Comparison of ENCODE assay signal across 14 cellular contexts in genomic region chr7:6481445-6481844, GRCh38. TPM values are rescaled to one million over a fixed set of nuclear protein-coding genes. Genes with fewer than 3 reads are reported as not detected.
DNase-seq lines count a peak whose midpoint lies in the region; ATAC-seq and TF ChIP-seq lines count a peak whose summit lies in the region.
"Had no signal": no experiment of that assay in that cellular context is flagged by ENCODE, and none has a peak within 500 bp of the region (broad histone marks: within the 10 kb centered on the region; RNA-seq: fewer than 3 reads in every experiment).

No MANE protein-coding gene starts in this region.

- no peak overlapping the region; the same call in 1 of the 3 replicates for H3K4me3 Mint-ChIP-seq in GM23338
- peak overlapping the region; percentile 39 to 91 (median 52) for H3K4me3 Mint-ChIP-seq in naive thymus-derived CD8-positive, alpha-beta T cell

- CTCF ChIA-PET in AG04450 (lab: Charles Lee) = no interaction called here

- no peak overlapping the region for H2AFZ ChIP-seq in GM23338

- H3K4me1 ChIP-seq in GM23338 (ENCODE audit: insufficient read depth) (peaks cover 10% of the 10 kb centered on the region; the same call in 1 of the 2 replicates), adipocyte (ENCODE audit: control insufficient read depth, insufficient read depth, low read length) (peaks cover 57% of the 10 kb centered on the region)

- H3K79me2 ChIP-seq in GM23338 (replicated peaks; ENCODE audit: insufficient read depth) = peaks cover 70% of the 10 kb centered on the region

- DNase-seq in AG04450 (ENCODE audit: low read depth, low spot score) (no peak), GM23338 (ENCODE audit: low spot score) (no peak), adipocyte (ENCODE audit: low read depth) (no peak), 8988T (no peak), NCI-H2196 treated with DMSO at 0.1 percent for 48 hours (lab: John Stamatoyannopoulos, UW; ENCODE audit: unreplicated experiment) (no peak), GM19240 (ENCODE audit: insufficient read length, low spot score) (no peak)
- DNase-seq in naive thymus-derived CD8-positive, alpha-beta T cell = no peak
- DNase-seq: effector CD8-positive, alpha-beta T cell; EL; NCI-H146; NK-92 treated with Interleukin-12 subunit alpha and Interleukin-12 subunit beta, amount 100 ng/mL, for 24 hours; stimulated activated naive CD4-positive, alpha-beta T cell treated with Interleukin-2 at 50 U/mL for 16 hours; T-helper 9 cell had no signal

- H3K36me3 Mint-ChIP-seq in GM23338 (ENCODE audit: low read depth) = peaks cover 12% of the 10 kb centered on the region
- H3K36me3 Mint-ChIP-seq in naive thymus-derived CD8-positive, alpha-beta T cell = peaks cover 0 to 26% (median 0%) of the 10 kb centered on the region in 3 donors

- peaks cover 12% of the 10 kb centered on the region for H3K27me3 Mint-ChIP-seq in GM23338 (ENCODE audit: insufficient read depth, low read depth, poor library complexity)
- H3K27me3 Mint-ChIP-seq in naive thymus-derived CD8-positive, alpha-beta T cell = no peaks in the 10 kb centered on the region

- H3K4me2 ChIP-seq in GM23338 = no peak overlapping the region

- no peak for TF ChIP-seq CTCF in AG04450 (IDR thresholded peaks at IDR 0.05; ENCODE audit: low read depth, low read length)
- no peak for TF ChIP-seq CTCF in GM23338 (conservative IDR thresholded peaks at IDR 0.05; ENCODE audit: low read depth in 2 of 2)

- peak overlapping the region; percentile 74 for H3K9ac ChIP-seq in adipocyte (ENCODE audit: low read length)

- H3K9me2 ChIP-seq in GM23338 (ENCODE audit: insufficient read depth) = no peaks in the 10 kb centered on the region

- H3K9me3 ChIP-seq in AG04450 (ENCODE audit: control insufficient read depth, insufficient read depth, low read length) (peaks cover under 1% of the 10 kb centered on the region; the same call in 1 of the 2 replicates), adipocyte (ENCODE audit: control insufficient read depth, low read length) (no peaks in the 10 kb centered on the region)

- H3F3A ChIP-seq in GM23338 (replicated peaks; ENCODE audit: low read depth) = peaks cover 10% of the 10 kb centered on the region

- POLR2A ChIA-PET in AG04450 (lab: Yijun Ruan, JAX) = no interaction called here
- POLR2A ChIA-PET in naive thymus-derived CD8-positive, alpha-beta T cell (lab: Charles Lee) = no interaction called here

- ATAC-seq in GM23338 (no peak), HG02970 (IDR thresholded peaks at IDR 0.05; ENCODE audit: low FRiP score, unreplicated experiment) (no peak)
- no peak for ATAC-seq in naive thymus-derived CD8-positive, alpha-beta T cell

- H3K36me3 ChIP-seq in GM23338 (ENCODE audit: insufficient read depth) (no peaks in the 10 kb centered on the region), adipocyte (ENCODE audit: control insufficient read depth, insufficient read depth, low read length, severe bottlenecking) (peaks cover 13% of the 10 kb centered on the region)

- H3K4me3 ChIP-seq in AG04450 (ENCODE audit: low read depth, low read length) = peak overlapping the region; percentile 38
- H3K4me3 ChIP-seq in GM23338 = no peak overlapping the region
- H3K4me3 ChIP-seq in adipocyte (ENCODE audit: low read length) = peak overlapping the region; percentile 97

- no peak overlapping the region for H3K27ac Mint-ChIP-seq in GM23338
- peak overlapping the region in 6 of 10 donors; percentile 7 to 68 (median 56) for H3K27ac Mint-ChIP-seq in naive thymus-derived CD8-positive, alpha-beta T cell

- no peak overlapping the region for H3K27ac ChIP-seq in AG04450 (ENCODE audit: low read depth, low read length)
- H3K27ac ChIP-seq in GM23338 (ENCODE audit: low read depth) = peak overlapping the region; percentile 63

- H3K9me3 Mint-ChIP-seq in GM23338 = peaks cover 7% of the 10 kb centered on the region; the same call in 1 of the 3 replicates
- H3K9me3 Mint-ChIP-seq in naive thymus-derived CD8-positive, alpha-beta T cell = no peaks in the 10 kb centered on the region

- H4K20me1 ChIP-seq in GM23338 (replicated peaks; ENCODE audit: insufficient read depth) = peaks cover 34% of the 10 kb centered on the region

- H3K4me1 Mint-ChIP-seq in GM23338 = peaks cover 16% of the 10 kb centered on the region; the same call in 2 of the 3 replicates
- peaks cover 19 to 75% (median 71%) of the 10 kb centered on the region in 4 donors for H3K4me1 Mint-ChIP-seq in naive thymus-derived CD8-positive, alpha-beta T cell

- no peaks in the 10 kb centered on the region for H3K27me3 ChIP-seq in AG04450 (ENCODE audit: control insufficient read depth, insufficient read depth, low read length)
- H3K27me3 ChIP-seq in GM23338 (ENCODE audit: insufficient read depth) = no peaks in the 10 kb centered on the region
- H3K27me3 ChIP-seq in adipocyte (replicated peaks; ENCODE audit: control insufficient read depth, insufficient read depth, low read length) = no peaks in the 10 kb centered on the region

TF ChIP-seq in GM23338, 12 proteins besides CTCF, POLR2A, EP300 and RAD21 (continues in another document):
- no peak for TF ChIP-seq CREB1 (CRISPR knock-in tag; IDR thresholded peaks at IDR 0.05; ENCODE audit: low read depth)
- TF ChIP-seq, protein P1, sequence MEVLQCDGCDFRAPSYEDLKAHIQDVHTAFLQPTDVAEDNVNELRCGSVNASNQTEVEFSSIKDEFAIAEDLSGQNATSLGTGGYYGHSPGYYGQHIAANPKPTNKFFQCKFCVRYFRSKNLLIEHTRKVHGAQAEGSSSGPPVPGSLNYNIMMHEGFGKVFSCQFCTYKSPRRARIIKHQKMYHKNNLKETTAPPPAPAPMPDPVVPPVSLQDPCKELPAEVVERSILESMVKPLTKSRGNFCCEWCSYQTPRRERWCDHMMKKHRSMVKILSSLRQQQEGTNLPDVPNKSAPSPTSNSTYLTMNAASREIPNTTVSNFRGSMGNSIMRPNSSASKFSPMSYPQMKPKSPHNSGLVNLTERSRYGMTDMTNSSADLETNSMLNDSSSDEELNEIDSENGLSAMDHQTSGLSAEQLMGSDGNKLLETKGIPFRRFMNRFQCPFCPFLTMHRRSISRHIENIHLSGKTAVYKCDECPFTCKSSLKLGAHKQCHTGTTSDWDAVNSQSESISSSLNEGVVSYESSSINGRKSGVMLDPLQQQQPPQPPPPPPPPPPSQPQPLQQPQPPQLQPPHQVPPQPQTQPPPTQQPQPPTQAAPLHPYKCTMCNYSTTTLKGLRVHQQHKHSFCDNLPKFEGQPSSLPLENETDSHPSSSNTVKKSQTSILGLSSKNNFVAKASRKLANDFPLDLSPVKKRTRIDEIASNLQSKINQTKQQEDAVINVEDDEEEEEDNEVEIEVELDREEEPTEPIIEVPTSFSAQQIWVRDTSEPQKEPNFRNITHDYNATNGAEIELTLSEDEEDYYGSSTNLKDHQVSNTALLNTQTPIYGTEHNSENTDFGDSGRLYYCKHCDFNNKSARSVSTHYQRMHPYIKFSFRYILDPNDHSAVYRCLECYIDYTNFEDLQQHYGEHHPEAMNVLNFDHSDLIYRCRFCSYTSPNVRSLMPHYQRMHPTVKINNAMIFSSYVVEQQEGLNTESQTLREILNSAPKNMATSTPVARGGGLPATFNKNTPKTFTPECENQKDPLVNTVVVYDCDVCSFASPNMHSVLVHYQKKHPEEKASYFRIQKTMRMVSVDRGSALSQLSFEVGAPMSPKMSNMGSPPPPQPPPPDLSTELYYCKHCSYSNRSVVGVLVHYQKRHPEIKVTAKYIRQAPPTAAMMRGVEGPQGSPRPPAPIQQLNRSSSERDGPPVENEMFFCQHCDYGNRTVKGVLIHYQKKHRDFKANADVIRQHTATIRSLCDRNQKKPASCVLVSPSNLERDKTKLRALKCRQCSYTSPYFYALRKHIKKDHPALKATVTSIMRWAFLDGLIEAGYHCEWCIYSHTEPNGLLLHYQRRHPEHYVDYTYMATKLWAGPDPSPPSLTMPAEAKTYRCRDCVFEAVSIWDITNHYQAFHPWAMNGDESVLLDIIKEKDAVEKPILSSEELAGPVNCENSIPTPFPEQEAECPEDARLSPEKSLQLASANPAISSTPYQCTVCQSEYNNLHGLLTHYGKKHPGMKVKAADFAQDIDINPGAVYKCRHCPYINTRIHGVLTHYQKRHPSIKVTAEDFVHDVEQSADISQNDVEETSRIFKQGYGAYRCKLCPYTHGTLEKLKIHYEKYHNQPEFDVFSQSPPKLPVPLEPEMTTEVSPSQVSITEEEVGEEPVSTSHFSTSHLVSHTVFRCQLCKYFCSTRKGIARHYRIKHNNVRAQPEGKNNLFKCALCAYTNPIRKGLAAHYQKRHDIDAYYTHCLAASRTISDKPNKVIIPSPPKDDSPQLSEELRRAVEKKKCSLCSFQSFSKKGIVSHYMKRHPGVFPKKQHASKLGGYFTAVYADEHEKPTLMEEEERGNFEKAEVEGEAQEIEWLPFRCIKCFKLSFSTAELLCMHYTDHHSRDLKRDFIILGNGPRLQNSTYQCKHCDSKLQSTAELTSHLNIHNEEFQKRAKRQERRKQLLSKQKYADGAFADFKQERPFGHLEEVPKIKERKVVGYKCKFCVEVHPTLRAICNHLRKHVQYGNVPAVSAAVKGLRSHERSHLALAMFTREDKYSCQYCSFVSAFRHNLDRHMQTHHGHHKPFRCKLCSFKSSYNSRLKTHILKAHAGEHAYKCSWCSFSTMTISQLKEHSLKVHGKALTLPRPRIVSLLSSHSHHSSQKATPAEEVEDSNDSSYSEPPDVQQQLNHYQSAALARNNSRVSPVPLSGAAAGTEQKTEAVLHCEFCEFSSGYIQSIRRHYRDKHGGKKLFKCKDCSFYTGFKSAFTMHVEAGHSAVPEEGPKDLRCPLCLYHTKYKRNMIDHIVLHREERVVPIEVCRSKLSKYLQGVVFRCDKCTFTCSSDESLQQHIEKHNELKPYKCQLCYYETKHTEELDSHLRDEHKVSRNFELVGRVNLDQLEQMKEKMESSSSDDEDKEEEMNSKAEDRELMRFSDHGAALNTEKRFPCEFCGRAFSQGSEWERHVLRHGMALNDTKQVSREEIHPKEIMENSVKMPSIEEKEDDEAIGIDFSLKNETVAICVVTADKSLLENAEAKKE (CRISPR knock-in tag; IDR thresholded peaks at IDR 0.05) = no peak

RNA-seq across cellular contexts. Expression of gene KDELR2, which starts 2.5 kb away (rescaled TPM):
- polyA plus RNA-seq in AG04450 (2011; rRNA removed) (310 and 373 TPM in 2 replicates), GM23338 (2016; fragmentation: Nextera tagmentation; extraction: Ambion mirVana) (86.3 and 102 TPM in 2 replicates)
- 171 and 205 TPM in 2 replicates for polyA minus RNA-seq in AG04450 (2011; rRNA and poly(A)+ RNA removed)
- 82.8 and 86.2 TPM in 2 replicates for total RNA-seq in GM23338 (2014; rRNA removed; shearing (Covaris generic))
- 10 to 100 TPM; 33.1 to 35.3 TPM for total RNA-seq in naive thymus-derived CD8-positive, alpha-beta T cell
- 10 to 100 TPM; 39.2 to 51.1 (median 42.0) TPM for polyA plus RNA-seq in naive thymus-derived CD8-positive, alpha-beta T cell

RNA-seq across cellular contexts. Expression of gene DAGLB, which starts 33.7 kb away (rescaled TPM):
- 23.1 and 25.3 TPM in 2 replicates for polyA plus RNA-seq in AG04450 (2011; rRNA removed)
- 34.4 and 39.1 TPM in 2 replicates for polyA minus RNA-seq in AG04450 (2011; rRNA and poly(A)+ RNA removed)
- 26.0 and 28.5 TPM in 2 replicates for total RNA-seq in GM23338 (2014; rRNA removed; shearing (Covaris generic))
- 11.1 and 13.8 TPM in 2 replicates for polyA plus RNA-seq in GM23338 (2016; fragmentation: Nextera tagmentation; extraction: Ambion mirVana)
- 10 to 100 TPM; 75.4 to 78.1 TPM for total RNA-seq in naive thymus-derived CD8-positive, alpha-beta T cell
- polyA plus RNA-seq in naive thymus-derived CD8-positive, alpha-beta T cell = 10 to 100 TPM in 1 of 3 donors, 1 to 10 TPM in 2; 7.2 to 11.9 (median 7.6) TPM
